Comparison of ENCODE assay signal across 8 cellular contexts in the genomic region with DNA sequence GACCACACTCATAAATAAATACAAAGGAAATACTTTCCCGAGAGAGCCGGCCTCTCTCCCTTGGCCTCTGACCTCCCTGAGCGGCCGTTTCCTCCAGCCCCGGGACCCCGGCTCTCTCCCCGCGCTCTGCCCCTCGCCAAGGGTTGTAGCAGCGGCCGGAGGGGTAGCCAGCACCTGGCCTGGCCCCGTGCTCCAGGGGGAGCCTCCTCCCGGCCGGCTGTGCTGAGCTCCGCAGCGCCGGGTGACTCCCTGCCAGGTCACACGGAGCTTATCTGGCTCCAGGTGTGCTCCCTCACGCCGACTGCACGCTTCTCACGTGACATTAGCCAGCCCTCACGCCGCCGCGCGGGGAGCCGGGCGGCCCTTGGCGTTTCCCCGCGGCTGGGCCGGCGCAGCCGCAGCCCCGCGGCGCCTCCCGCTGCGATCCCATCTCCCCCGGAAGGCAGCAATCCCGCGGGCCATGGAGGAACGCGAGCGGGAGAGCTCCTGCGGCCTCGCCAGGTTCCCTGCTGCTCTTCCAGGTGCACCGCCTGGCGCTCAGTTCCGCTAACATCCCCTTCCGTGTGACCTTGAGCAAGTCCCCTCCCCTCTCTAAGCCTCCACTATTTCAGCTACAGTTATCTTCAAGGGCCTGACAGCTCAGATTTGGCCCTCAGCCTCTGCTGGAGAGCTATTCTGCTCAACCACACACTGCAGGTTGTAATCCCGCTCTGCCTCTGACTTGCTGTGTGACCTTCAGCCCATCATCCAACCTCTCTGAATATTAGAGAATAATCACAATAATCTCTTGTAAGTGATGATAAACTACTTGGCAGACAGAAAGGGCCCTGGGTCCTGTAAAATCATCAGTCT. TPM values are rescaled to one million over a fixed set of nuclear protein-coding genes. Genes with fewer than 3 reads are reported as not detected.
DNase-seq lines count a peak whose midpoint lies in the region; ATAC-seq and TF ChIP-seq lines count a peak whose summit lies in the region.

No MANE protein-coding gene starts in this region.

- H3K4me1 ChIP-seq in MM.1S (ENCODE audit: low read length) (peaks cover 39% of the 10 kb centered on the region), adrenal gland (replicated peaks in 1 of 2) (peaks cover 10 to 50% of the 10 kb centered on the region in 2 donors), right cardiac atrium (ENCODE audit: control insufficient read depth, insufficient read depth, low read length) (peaks cover 10% of the 10 kb centered on the region), gastrocnemius medialis (peaks cover 21 to 26% of the 10 kb centered on the region in 2 donors)

- H3K9me3 ChIP-seq in MM.1S (replicated peaks; ENCODE audit: insufficient read depth, low read length) (no peaks in the 10 kb centered on the region), SU-DHL-6 (ENCODE audit: insufficient read depth, low read length) (no peaks in the 10 kb centered on the region), adrenal gland (replicated peaks in 1 of 3) (no peaks in the 10 kb centered on the region), right cardiac atrium (ENCODE audit: control insufficient read depth, low read length) (no peaks in the 10 kb centered on the region), gastrocnemius medialis (no peaks in the 10 kb centered on the region)

- intact Hi-C loops in adrenal gland (cut with DNase I) (loop anchor here in 1 of 2 donors (5.0 kb wide), 1 partner anchor 34 kb away; no protein-coding TSS in a partner anchor), right cardiac atrium (cut with DNase I) (no loop called here), gastrocnemius medialis (cut with DNase I; ENCODE audit: low total_unique reads) (no loop called here)

- peak overlapping the region; percentile 73; the same call in 1 of the 2 replicates for H3K27ac ChIP-seq in MM.1S (ENCODE audit: low read length)
- H3K27ac ChIP-seq in SU-DHL-6 (ENCODE audit: low read depth, low read length) = no peak overlapping the region
- H3K27ac ChIP-seq in adrenal gland = peak overlapping the region in 4 of 5 donors; percentile 58 to 92 (median 85)
- peak overlapping the region; percentile 69 for H3K27ac ChIP-seq in right cardiac atrium (ENCODE audit: low read length)
- H3K27ac ChIP-seq in gastrocnemius medialis = peak overlapping the region; percentile 75 to 88 (median 83)

- H3K79me2 ChIP-seq in MM.1S (ENCODE audit: low read length) (peaks cover 15% of the 10 kb centered on the region), SU-DHL-6 (ENCODE audit: insufficient read depth, low read length) (no peaks in the 10 kb centered on the region)

- H3F3A ChIP-seq in MM.1S (ENCODE audit: insufficient read depth, low read length) (peaks cover 22% of the 10 kb centered on the region), SU-DHL-6 (ENCODE audit: insufficient read depth) (no peaks in the 10 kb centered on the region)

- H3K27me3 ChIP-seq in MM.1S (replicated peaks; ENCODE audit: insufficient read depth, low read length) (no peaks in the 10 kb centered on the region), SU-DHL-6 (ENCODE audit: low read length) (no peaks in the 10 kb centered on the region), adrenal gland (no peaks in the 10 kb centered on the region), right cardiac atrium (ENCODE audit: control insufficient read depth, insufficient read depth) (no peaks in the 10 kb centered on the region), gastrocnemius medialis (no peaks in the 10 kb centered on the region)

- TF ChIP-seq CTCF in MM.1S (IDR thresholded peaks at IDR 0.05; ENCODE audit: low read length) (no peak), SU-DHL-6 (IDR thresholded peaks at IDR 0.05; ENCODE audit: insufficient read depth, low read length, poor library complexity, severe bottlenecking) (no peak), adrenal gland (IDR thresholded peaks at IDR 0.05) (no peak), gastrocnemius medialis (IDR thresholded peaks at IDR 0.05 in 4 of 5, conservative IDR thresholded peaks at IDR 0.05 in 1 of 5) (peak in 2 of 5 experiments; percentile 23 to 25)

- no peaks in the 10 kb centered on the region for H3K9me2 ChIP-seq in MM.1S (replicated peaks; ENCODE audit: insufficient read depth, low read length)
- no peaks in the 10 kb centered on the region for H3K9me2 ChIP-seq in SU-DHL-6 (replicated peaks; ENCODE audit: insufficient read depth, low read length)

- H4K20me1 ChIP-seq in MM.1S (ENCODE audit: insufficient read depth, low read length) (no peaks in the 10 kb centered on the region), SU-DHL-6 (ENCODE audit: low read depth, low read length) (no peaks in the 10 kb centered on the region)

- in situ Hi-C loops in gastrocnemius medialis (cut with MboI; ENCODE audit: low sequenced_read_pairs in 4 of 4) = no loop called here

- H2AFZ ChIP-seq in MM.1S (ENCODE audit: low read length) (peak overlapping the region; percentile 94), SU-DHL-6 (ENCODE audit: low read depth, low read length, severe bottlenecking) (peak overlapping the region; percentile 84)

- DNase-seq in NCI-H1436 (lab: John Stamatoyannopoulos, UW) (peak; percentile 78), NCI-H1436 treated with DMSO at 0.1 percent for 48 hours (lab: John Stamatoyannopoulos, UW) (no peak), MM.1S (peak; percentile 88), adrenal gland (peak; percentile 62 to 79 (median 68)), right cardiac atrium (peak; percentile 45 to 73 (median 70)), gastrocnemius medialis (peak; percentile 73 to 86)
- DNase-seq in NK-92 treated with Interleukin-12 subunit alpha and Interleukin-12 subunit beta, amount 100 ng/mL, for 24 hours (lab: John Stamatoyannopoulos, UW) = no peak

- H3K36me3 ChIP-seq in MM.1S (replicated peaks; ENCODE audit: insufficient read depth, low read length) = no peaks in the 10 kb centered on the region
- H3K36me3 ChIP-seq in SU-DHL-6 (ENCODE audit: low read length) = no peaks in the 10 kb centered on the region
- no peaks in the 10 kb centered on the region for H3K36me3 ChIP-seq in adrenal gland (replicated peaks in 1 of 2)
- no peaks in the 10 kb centered on the region for H3K36me3 ChIP-seq in gastrocnemius medialis

- H3K9ac ChIP-seq in MM.1S (ENCODE audit: low read length) (peak overlapping the region; percentile 82; the same call in 1 of the 2 replicates), SU-DHL-6 (ENCODE audit: low read length) (peak overlapping the region; percentile 55)

- TF ChIP-seq POLR2A in adrenal gland (IDR thresholded peaks at IDR 0.05) (peak in 1 of 2 donors; percentile 67), gastrocnemius medialis (IDR thresholded peaks at IDR 0.05) (peak; percentile 69 to 72)

- ATAC-seq in right cardiac atrium (peak; percentile 23 to 25), gastrocnemius medialis (peak; percentile 73 to 78)

- H3K4me2 ChIP-seq in MM.1S (ENCODE audit: low read depth, low read length) (peak overlapping the region; percentile 92), SU-DHL-6 (ENCODE audit: low read depth, low read length, poor library complexity, severe bottlenecking) (peak overlapping the region; percentile 67)

- 1 to 14% (median 1%) methylated on average over 3 to 53 of the region's 53 CpGs for WGBS in adrenal gland, 4 donors
- WGBS in right cardiac atrium = 2% methylated on average over 53 of the region's 53 CpGs

- H3K4me3 ChIP-seq in MM.1S (ENCODE audit: low read length) (peak overlapping the region; percentile 57), SU-DHL-6 (ENCODE audit: insufficient read depth, low read length, poor library complexity, severe bottlenecking) (peak overlapping the region; percentile 46), adrenal gland (peak overlapping the region; percentile 15 to 73 (median 40)), right cardiac atrium (ENCODE audit: low read length) (peak overlapping the region; percentile 61), gastrocnemius medialis (peak overlapping the region; percentile 61 to 73 (median 64))

RNA-seq across cellular contexts. Expression of gene MYO18A, which starts 3.5 kb away (rescaled TPM):
- 10 to 100 TPM; 27.0 to 59.0 (median 40.9) TPM for total RNA-seq in adrenal gland
- 10 to 100 TPM; 24.7 to 95.6 (median 42.3) TPM for polyA plus RNA-seq in adrenal gland
- 100 to 1,000 TPM; 206 to 312 (median 277) TPM for total RNA-seq in right cardiac atrium
- 248 TPM for polyA plus RNA-seq in right cardiac atrium
- 1,000 to 10,000 TPM in 1 of 4 donors, 100 to 1,000 TPM in 3; 526 to 1,058 (median 835) TPM for total RNA-seq in gastrocnemius medialis

Comparison
In these comparisons a context has a peak if more than half of its experiments do, and no peak if none do; other contexts are left out.
1. DNase-seq: peak in NCI-H1436 (single experiment), MM.1S (single experiment), adrenal gland (7 of 7), right cardiac atrium (3 of 3) and gastrocnemius medialis (2 of 2); none in NCI-H1436 treated with DMSO at 0.1 percent for 48 hours (single experiment) and NK-92 treated with Interleukin-12 subunit alpha and Interleukin-12 subunit beta, amount 100 ng/mL, for 24 hours (single experiment).
2. Peak in every context shown above with its lines, with median percentiles within 50 percentile points of each other: H3K4me3 ChIP-seq.